12 cellular contexts compared by ENCODE assay signal in genomic region chr21:46393451-46393940, GRCh38.
A peak's percentile ranks its signal among the peaks of the same experiment; 100 is the strongest.
DNase-seq lines count a peak whose midpoint lies in the region; ATAC-seq and TF ChIP-seq lines count a peak whose summit lies in the region.
"Had no signal": no experiment of that assay in that cellular context is flagged by ENCODE, and none has a peak within 500 bp of the region (broad histone marks: within the 10 kb centered on the region; RNA-seq: fewer than 3 reads in every experiment).

No MANE protein-coding gene starts in this region.

- H3K9me3 Mint-ChIP-seq in activated CD8-positive, alpha-beta T cell treated with anti-CD3 and anti-CD28 coated beads for 36 hours, result no peaks in the 10 kb centered on the region

- H3K27me3 ChIP-seq in BLaER1, result no peaks in the 10 kb centered on the region

- POLR2A ChIA-PET in activated CD8-positive, alpha-beta T cell treated with anti-CD3 and anti-CD28 coated beads for 36 hours (lab: Charles Lee), result no interaction called here

- H3K9me3 ChIP-seq in BLaER1, result no peaks in the 10 kb centered on the region

- CTCF ChIA-PET in activated CD8-positive, alpha-beta T cell treated with anti-CD3 and anti-CD28 coated beads for 36 hours (lab: Charles Lee), result no interaction called here

- peak overlapping the region; percentile 69 for H3K4me2 ChIP-seq in BLaER1

- intact Hi-C loops in activated CD8-positive, alpha-beta T cell treated with anti-CD3 and anti-CD28 coated beads for 36 hours (cut with micrococcal nuclease), result no loop called here

- peak; percentile 15 for ATAC-seq in omental fat pad (ENCODE audit: low FRiP score)
- ATAC-seq in activated CD8-positive, alpha-beta T cell treated with anti-CD3 and anti-CD28 coated beads for 36 hours, result no peak

- no peaks in the 10 kb centered on the region for H3K4me1 Mint-ChIP-seq in activated CD8-positive, alpha-beta T cell treated with anti-CD3 and anti-CD28 coated beads for 36 hours (ENCODE audit: low read depth)

- H3K9ac ChIP-seq in BLaER1, result peak overlapping the region; percentile 71

- H3K4me1 ChIP-seq in BLaER1, result peaks cover 33% of the 10 kb centered on the region

- DNase-seq in NCI-H345 treated with DMSO at 0.1 percent for 48 hours (lab: John Stamatoyannopoulos, UW; ENCODE audit: unreplicated experiment), result peak; percentile 50
- peak; percentile 24 for DNase-seq in fibroblast of mammary gland (ENCODE audit: low read depth)
- DNase-seq in omental fat pad (ENCODE audit: low spot score), result no peak
- DNase-seq in activated CD8-positive, alpha-beta T cell treated with anti-CD3 and anti-CD28 coated beads for 36 hours, result no peak
- DNase-seq in HK-2 (ENCODE audit: unreplicated experiment), result no peak
- DNase-seq in cortex of kidney (lab: John Stamatoyannopoulos, UW), result no peak
- no peak for DNase-seq in GM20000 (ENCODE audit: low spot score)
- DNase-seq: effector CD8-positive, alpha-beta T cell; HCEC 1CT; stimulated activated CD8-positive, alpha-beta memory T cell treated with anti-CD3 and anti-CD28 coated beads, Interleukin-4, amount 100 ng/mL, for 48 hours had no signal

- H4K20me1 ChIP-seq in BLaER1, result no peaks in the 10 kb centered on the region

- H3K27ac Mint-ChIP-seq in activated CD8-positive, alpha-beta T cell treated with anti-CD3 and anti-CD28 coated beads for 36 hours, result no peak overlapping the region

- TF ChIP-seq CTCF in fibroblast of mammary gland (conservative IDR thresholded peaks at IDR 0.05; ENCODE audit: control insufficient read depth, insufficient read depth, low read depth, low read length), result no peak
- no peak for TF ChIP-seq CTCF in omental fat pad (IDR thresholded peaks at IDR 0.05)
- no peak for TF ChIP-seq CTCF in activated CD8-positive, alpha-beta T cell treated with anti-CD3 and anti-CD28 coated beads for 36 hours (IDR thresholded peaks at IDR 0.05)
- TF ChIP-seq CTCF in GM20000 (IDR thresholded peaks at IDR 0.05; ENCODE audit: extremely low read depth, missing control alignments), result no peak

- H3K4me3 Mint-ChIP-seq in activated CD8-positive, alpha-beta T cell treated with anti-CD3 and anti-CD28 coated beads for 36 hours, result no peak overlapping the region

- H3K27ac ChIP-seq in BLaER1, result peak overlapping the region; percentile 88
- H3K27ac ChIP-seq: SK-N-MC had no signal

- peaks cover 19% of the 10 kb centered on the region for H3K36me3 Mint-ChIP-seq in activated CD8-positive, alpha-beta T cell treated with anti-CD3 and anti-CD28 coated beads for 36 hours (ENCODE audit: low read depth)

- H3K27me3 Mint-ChIP-seq in activated CD8-positive, alpha-beta T cell treated with anti-CD3 and anti-CD28 coated beads for 36 hours, result no peaks in the 10 kb centered on the region

- H3K4me3 ChIP-seq in BLaER1 (no peak overlapping the region), fibroblast of mammary gland (ENCODE audit: control insufficient read depth, low read depth, low read length) (no peak overlapping the region)
- H3K4me3 ChIP-seq: SK-N-MC had no signal

- H3K36me3 ChIP-seq in BLaER1, result peaks cover 81% of the 10 kb centered on the region

Comparison
In these comparisons a context has a peak if more than half of its experiments do, and no peak if none do; other contexts are left out.
1. DNase-seq: peak in NCI-H345 treated with DMSO at 0.1 percent for 48 hours (single experiment) and fibroblast of mammary gland (single experiment); none in omental fat pad (single experiment), activated CD8-positive, alpha-beta T cell treated with anti-CD3 and anti-CD28 coated beads for 36 hours (single experiment), HK-2 (single experiment), cortex of kidney (single experiment) and GM20000 (single experiment).